In genomic region chr16:14566599-14566998, GRCh38 we compare ENCODE assay signal across 30 cellular contexts.
"Had no signal": no experiment of that assay in that cellular context is flagged by ENCODE, and none has a peak within 500 bp of the region (broad histone marks: within the 10 kb centered on the region; RNA-seq: fewer than 3 reads in every experiment).

No MANE protein-coding gene starts in this region.

- H3K27ac Mint-ChIP-seq: activated naive CD8-positive, alpha-beta T cell; activated T-helper 2 cell treated with anti-CD3 and anti-CD28 coated beads, Interferon-gamma antibody, Interleukin-2, Interleukin-4, amounts not matched to agents 10 μg/mL and 5 μg/mL and 100 μg/mL, durations not matched to agents 14 hours and 24 hours and 36 hours; stimulated activated memory B cell treated with anti-CD40 and anti-IgM and Interleukin-4, amounts not matched to agents 10 μg/mL and 1 μg/mL and 100 μg/mL, for 72 hours had no signal

- H3K9me3 ChIP-seq: pancreas, psoas muscle, upper lobe of right lung had no signal

- H3K4me3 ChIP-seq: hepatocyte, pancreas, psoas muscle, smooth muscle cell, upper lobe of right lung had no signal

- H3K79me2 ChIP-seq: hepatocyte had no signal

- H3K27ac ChIP-seq: hepatocyte, pancreas, psoas muscle, upper lobe of right lung, WERI-Rb-1 had no signal

- H3K36me3 Mint-ChIP-seq: naive B cell had no signal

- DNase-seq: activated CD4-positive, alpha-beta T cell treated with anti-CD3 and anti-CD28 coated beads for 48 hours; activated CD4-positive, alpha-beta T cell treated with anti-CD3 and anti-CD28 coated beads, Interleukin-2, amount 50 U/mL, for 48 hours; activated CD8-positive, alpha-beta memory T cell treated with anti-CD3 and anti-CD28 coated beads, Interleukin-2, amount 50 U/mL, for 48 hours; activated T-cell treated with anti-CD3 and anti-CD28 coated beads, Interleukin-2, amount 50 U/mL, for 4 hours; anterior cingulate cortex; dermis blood vessel endothelial cell; effector CD4-positive, alpha-beta T cell; glutamatergic neuron; islet precursor cell; left ventricle myocardium superior; naive B cell; pancreas; psoas muscle; stimulated activated CD4-positive, alpha-beta T cell treated with anti-CD3 and anti-CD28 coated beads, Interleukin-1b, Interleukin-23, amount 100 ng/mL, for 48 hours; stimulated activated CD4-positive, alpha-beta T cell treated with anti-CD3 and anti-CD28 coated beads, Interleukin-4, amount 100 ng/mL, for 4 hours; stimulated activated CD8-positive, alpha-beta memory T cell treated with anti-CD3 and anti-CD28 coated beads, Interleukin-4, amount 100 ng/mL, for 48 hours; stimulated activated naive CD8-positive, alpha-beta T cell treated with anti-CD3 and anti-CD28 coated beads, Interleukin-15, amount 100 ng/mL, for 72 hours; substantia nigra; upper lobe of right lung; WERI-Rb-1 had no signal

- H3K27me3 Mint-ChIP-seq: activated naive CD8-positive, alpha-beta T cell; central memory CD8-positive, alpha-beta T cell; naive B cell; stimulated activated memory B cell treated with anti-CD40 and anti-IgM and Interleukin-4, amounts not matched to agents 10 μg/mL and 1 μg/mL and 100 μg/mL, for 72 hours; stimulated activated naive CD8-positive, alpha-beta T cell treated with anti-CD3 and anti-CD28 coated beads, Interleukin-15, amount 100 ng/mL, for 72 hours had no signal

- H3K4me2 ChIP-seq: hepatocyte, smooth muscle cell had no signal

- H3K27me3 ChIP-seq: hepatocyte, pancreas, upper lobe of right lung had no signal

- H3K36me3 ChIP-seq: pancreas, upper lobe of right lung, WERI-Rb-1 had no signal

- FAIRE-seq: bronchial epithelial cell, endometrium, frontal cortex, pancreas had no signal

- H3K4me3 Mint-ChIP-seq: activated naive CD8-positive, alpha-beta T cell; activated T-cell treated with anti-CD3 and anti-CD28 coated beads, Interleukin-2, amount 50 U/mL, for 4 hours; central memory CD8-positive, alpha-beta T cell; stimulated activated memory B cell treated with anti-CD40 and anti-IgM and Interleukin-4, amounts not matched to agents 10 μg/mL and 1 μg/mL and 100 μg/mL, for 72 hours; stimulated activated naive CD8-positive, alpha-beta T cell treated with anti-CD3 and anti-CD28 coated beads, Interleukin-15, amount 100 ng/mL, for 72 hours had no signal

- ATAC-seq: activated CD4-positive, CD25-positive, alpha-beta regulatory T cell treated with anti-CD3 and anti-CD28 coated beads, Interleukin-2, amount 50 U/mL, for 24 hours; activated T-cell treated with anti-CD3 and anti-CD28 coated beads, Interleukin-2, amount 50 U/mL, for 4 hours; left ventricle myocardium superior; pancreas; psoas muscle; stimulated activated memory B cell treated with anti-CD40 and anti-IgM and Interleukin-4, amounts not matched to agents 10 μg/mL and 1 μg/mL and 100 μg/mL, for 72 hours; stimulated activated naive CD8-positive, alpha-beta T cell treated with anti-CD3 and anti-CD28 coated beads, Interleukin-15, amount 100 ng/mL, for 72 hours; upper lobe of right lung had no signal

- H3K9me3 Mint-ChIP-seq: activated T-cell treated with anti-CD3 and anti-CD28 coated beads, Interleukin-2, amount 50 U/mL, for 4 hours; activated T-helper 2 cell treated with anti-CD3 and anti-CD28 coated beads, Interferon-gamma antibody, Interleukin-2, Interleukin-4, amounts not matched to agents 10 μg/mL and 5 μg/mL and 100 μg/mL, durations not matched to agents 14 hours and 24 hours and 36 hours; central memory CD8-positive, alpha-beta T cell; naive B cell; stimulated activated memory B cell treated with anti-CD40 and anti-IgM and Interleukin-4, amounts not matched to agents 10 μg/mL and 1 μg/mL and 100 μg/mL, for 72 hours; stimulated activated naive CD8-positive, alpha-beta T cell treated with anti-CD3 and anti-CD28 coated beads, Interleukin-15, amount 100 ng/mL, for 72 hours had no signal

- H2AFZ ChIP-seq: hepatocyte had no signal
